1 cellular context compared by ENCODE assay signal in genomic region chr3:115788921-115789470, GRCh38.
TF ChIP-seq lines count a peak whose summit lies in the region.

No MANE protein-coding gene starts in this region.

TF ChIP-seq in SK-N-SH, 30 proteins besides CTCF, POLR2A, EP300 and RAD21 (continued from another document):
- TF ChIP-seq USF1 (IDR thresholded peaks at IDR 0.05; ENCODE audit: borderline replicate concordance, low read depth): no peak
- peak; percentile 91 for TF ChIP-seq TCF12 (IDR thresholded peaks at IDR 0.05)
- no peak for TF ChIP-seq IRF3 (IDR thresholded peaks at IDR 0.05; ENCODE audit: low read depth, low read length)
- no peak for TF ChIP-seq SIN3A (IDR thresholded peaks at IDR 0.05; ENCODE audit: borderline replicate concordance, low read depth, low read length)
- TF ChIP-seq PBX3 (IDR thresholded peaks at IDR 0.05): peak; percentile 93
- no peak for TF ChIP-seq GATA2 (CRISPR knock-in tag; IDR thresholded peaks at IDR 0.05)
- peak; percentile 42; the same call in 1 of the 2 replicates for TF ChIP-seq POLR2AphosphoS5 (IDR thresholded peaks at IDR 0.05; ENCODE audit: low read depth, low read length)
- 0 out of 2 replicates have a peak, but pooled peaks have one; percentile 16 for TF ChIP-seq MEF2A (IDR thresholded peaks at IDR 0.05; ENCODE audit: borderline replicate concordance, low read depth)
- no peak for TF ChIP-seq NRF1 (IDR thresholded peaks at IDR 0.05; ENCODE audit: low read depth, low read length)
- TF ChIP-seq GABPA (IDR thresholded peaks at IDR 0.05; ENCODE audit: low read depth): no peak
- TF ChIP-seq FOXJ3 (CRISPR knock-in tag; IDR thresholded peaks at IDR 0.05): no peak
- peak; percentile 31; the same call in 1 of the 2 replicates for TF ChIP-seq REST (IDR thresholded peaks at IDR 0.05; ENCODE audit: low read depth, low read length)
- no peak for TF ChIP-seq TAF1 (IDR thresholded peaks at IDR 0.05; ENCODE audit: borderline replicate concordance, low read depth, low read length)
- no peak for TF ChIP-seq RFX5 (IDR thresholded peaks at IDR 0.05; ENCODE audit: low read length)
- TF ChIP-seq MXI1 (IDR thresholded peaks at IDR 0.05; ENCODE audit: low read depth, low read length): no peak
- TF ChIP-seq NFIC (IDR thresholded peaks at IDR 0.05; ENCODE audit: borderline replicate concordance): peak; percentile 94
- peak; percentile 92 for TF ChIP-seq JUND (IDR thresholded peaks at IDR 0.05)
- TF ChIP-seq MAX (IDR thresholded peaks at IDR 0.05; ENCODE audit: low read depth): peak; percentile 56; the same call in 1 of the 2 replicates
- TF ChIP-seq CHD2 (IDR thresholded peaks at IDR 0.05; ENCODE audit: low read length, partially characterized antibody): no peak
- TF ChIP-seq SMC3 (IDR thresholded peaks at IDR 0.05; ENCODE audit: low read depth, low read length): no peak
- TF ChIP-seq FOSL2 (IDR thresholded peaks at IDR 0.05; ENCODE audit: borderline replicate concordance, low read depth): peak; percentile 95
- TF ChIP-seq RCOR1 (IDR thresholded peaks at IDR 0.05; ENCODE audit: low read length): no peak
- TF ChIP-seq ZBTB33 (IDR thresholded peaks at IDR 0.05; ENCODE audit: borderline replicate concordance, low read depth): peak; percentile 63; the same call in 1 of the 2 replicates
